In genomic region chr15:73841756-73842590, GRCh38 we compare ENCODE assay signal across 22 cellular contexts. TPM values are rescaled to one million over a fixed set of nuclear protein-coding genes. Genes with fewer than 3 reads are reported as not detected.
"Had no signal": no experiment of that assay in that cellular context is flagged by ENCODE, and none has a peak within 500 bp of the region (broad histone marks: within the 10 kb centered on the region; RNA-seq: fewer than 3 reads in every experiment).

No MANE protein-coding gene starts in this region.

- H3K27ac Mint-ChIP-seq: activated B cell treated with CpG ODN at 0.5 μM for 24 hours; activated naive CD8-positive, alpha-beta T cell treated with anti-CD3 and anti-CD28 coated beads for 36 hours; activated T-cell treated with anti-CD3 and anti-CD28 coated beads, Interleukin-2, amount 50 U/mL, for 72 hours; dendritic cell treated with granulocyte-macrophage colony-stimulating factor and Interleukin-4, amounts not matched to agents 40 ng/mL and 50 ng/mL, for 4 days; stimulated activated memory B cell treated with anti-CD40 and anti-IgM and Interleukin-4, amounts not matched to agents 10 μg/mL and 1 μg/mL and 100 μg/mL, for 72 hours had no signal

- H3K4me3 ChIP-seq: lung, pancreas, tibial artery, vagina had no signal

- H3K9me3 Mint-ChIP-seq: activated B cell treated with CpG ODN at 0.5 μM for 24 hours; activated T-cell treated with anti-CD3 and anti-CD28 coated beads, Interleukin-2, amount 50 U/mL, for 72 hours; dendritic cell treated with granulocyte-macrophage colony-stimulating factor and Interleukin-4, amounts not matched to agents 40 ng/mL and 50 ng/mL, for 4 days; stimulated activated memory B cell treated with anti-CD40 and anti-IgM and Interleukin-4, amounts not matched to agents 10 μg/mL and 1 μg/mL and 100 μg/mL, for 72 hours had no signal

- H3K27ac ChIP-seq: pancreas, tibial artery, vagina had no signal

- H3K9me3 ChIP-seq: pancreas, tibial artery, vagina had no signal

- ATAC-seq: activated T-cell treated with anti-CD3 and anti-CD28 coated beads, Interleukin-2, amount 50 U/mL, for 72 hours; left cardiac atrium; pancreas; stimulated activated memory B cell treated with anti-CD40 and anti-IgM and Interleukin-4, amounts not matched to agents 10 μg/mL and 1 μg/mL and 100 μg/mL, for 72 hours had no signal

- H3K4me1 Mint-ChIP-seq: activated B cell treated with CpG ODN at 0.5 μM for 24 hours; activated naive CD8-positive, alpha-beta T cell treated with anti-CD3 and anti-CD28 coated beads for 36 hours; stimulated activated memory B cell treated with anti-CD40 and anti-IgM and Interleukin-4, amounts not matched to agents 10 μg/mL and 1 μg/mL and 100 μg/mL, for 72 hours had no signal

- H3K36me3 ChIP-seq: pancreas, tibial artery, vagina had no signal

- H3K4me1 ChIP-seq: pancreas, vagina had no signal

- DNase-seq: activated B cell treated with CpG ODN at 0.5 μM for 24 hours; activated CD4-positive, alpha-beta T cell treated with anti-CD3 and anti-CD28 coated beads for 48 hours; activated CD8-positive, alpha-beta memory T cell treated with anti-CD3 and anti-CD28 coated beads, Interleukin-2, amount 50 U/mL, for 48 hours; activated naive CD8-positive, alpha-beta T cell treated with anti-CD3 and anti-CD28 coated beads for 36 hours; activated T-cell treated with anti-CD3 and anti-CD28 coated beads, Interleukin-2, amount 50 U/mL, for 72 hours; amygdala; effector memory CD4-positive, alpha-beta T cell; foreskin melanocyte; left cardiac atrium; midbrain; pancreas; stimulated activated CD4-positive, alpha-beta T cell treated with anti-CD3 and anti-CD28 coated beads, Interleukin-12 subunit alpha, Interleukin-12 subunit beta, amount 100 ng/mL, for 4 hours; stimulated activated CD4-positive, alpha-beta T cell treated with anti-CD3 and anti-CD28 coated beads, Interleukin-2, amount 100 ng/mL, for 24 hours; T-helper 2 cell; tibial artery had no signal

- H3K4me3 Mint-ChIP-seq: activated B cell treated with CpG ODN at 0.5 μM for 24 hours; activated naive CD8-positive, alpha-beta T cell treated with anti-CD3 and anti-CD28 coated beads for 36 hours; activated T-cell treated with anti-CD3 and anti-CD28 coated beads, Interleukin-2, amount 50 U/mL, for 72 hours; brain; dendritic cell treated with granulocyte-macrophage colony-stimulating factor and Interleukin-4, amounts not matched to agents 40 ng/mL and 50 ng/mL, for 4 days; stimulated activated memory B cell treated with anti-CD40 and anti-IgM and Interleukin-4, amounts not matched to agents 10 μg/mL and 1 μg/mL and 100 μg/mL, for 72 hours had no signal

- H3K36me3 Mint-ChIP-seq: activated naive CD8-positive, alpha-beta T cell treated with anti-CD3 and anti-CD28 coated beads for 36 hours; brain; stimulated activated memory B cell treated with anti-CD40 and anti-IgM and Interleukin-4, amounts not matched to agents 10 μg/mL and 1 μg/mL and 100 μg/mL, for 72 hours had no signal

- H3K27me3 ChIP-seq: pancreas, vagina had no signal

RNA-seq across cellular contexts. Expression of gene TBC1D21, which starts 31.4 kb away (rescaled TPM):
- total RNA-seq: activated B cell treated with CpG ODN at 0.5 μM for 24 hours; activated naive CD8-positive, alpha-beta T cell treated with anti-CD3 and anti-CD28 coated beads for 36 hours; activated T-cell treated with anti-CD3 and anti-CD28 coated beads, Interleukin-2, amount 50 U/mL, for 72 hours; cerebellum; left cardiac atrium; lung; pancreas; subcutaneous adipose tissue; vagina had no signal
